ENCODE assay signal across 35 cellular contexts in the genomic region with DNA sequence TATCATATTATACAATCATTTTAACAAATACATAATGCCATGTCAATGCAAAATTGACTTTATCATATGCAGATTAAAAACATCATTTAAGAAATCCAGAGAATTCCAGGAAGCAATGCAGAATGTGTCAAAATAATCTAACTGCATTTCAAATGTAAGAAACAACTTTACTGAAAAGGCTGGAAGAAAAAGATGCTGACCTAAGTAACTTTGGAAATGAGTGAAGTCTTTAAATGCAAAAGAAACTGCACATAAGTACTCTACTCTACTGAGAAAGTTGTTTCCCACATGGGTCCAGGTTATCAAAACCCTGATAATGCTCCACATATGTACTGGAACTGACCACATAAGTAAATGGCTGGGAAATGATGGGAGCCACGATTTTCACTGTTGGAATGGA.
"Had no signal": no experiment of that assay in that cellular context is flagged by ENCODE, and none has a peak within 500 bp of the region (broad histone marks: within the 10 kb centered on the region; RNA-seq: fewer than 3 reads in every experiment).

No MANE protein-coding gene starts in this region.

- H3K4me3 ChIP-seq: MG63 had no signal

- DNase-seq: Kasumi-1, MG63, MM.1S, MV-4-11, NCI-H1048, NCI-H1092, NCI-H1092 treated with DMSO at 0.1 percent for 48 hours, NCI-H1105, NCI-H1105 treated with DMSO at 0.1 percent for 48 hours, NCI-H1417, NCI-H1417 treated with DMSO at 0.1 percent for 48 hours, NCI-H1436, NCI-H1436 treated with DMSO at 0.1 percent for 48 hours, NCI-H146, NCI-H1694, NCI-H1694 treated with DMSO at 0.1 percent for 48 hours, NCI-H187, NCI-H187 treated with DMSO at 0.1 percent for 48 hours, NCI-H1930, NCI-H2029, NCI-H2029 treated with DMSO at 0.1 percent for 48 hours, NCI-H2081, NCI-H2081 treated with DMSO at 0.1 percent for 48 hours, NCI-H2107, NCI-H2171, NCI-H2171 treated with DMSO at 0.1 percent for 48 hours, NCI-H2227 treated with DMSO at 0.1 percent for 48 hours, NCI-H226, NCI-H345, NCI-H446, NCI-H446 treated with DMSO at 0.1 percent for 48 hours, NCI-H510A, NCI-H510A treated with DMSO at 0.1 percent for 48 hours, NCI-H524, NCI-H524 treated with DMSO at 0.1 percent for 48 hours had no signal

- H3K27me3 ChIP-seq: MG63 had no signal

- H3K9me3 ChIP-seq: MG63 had no signal

- H3K36me3 ChIP-seq: MG63 had no signal
